In the genomic region with DNA sequence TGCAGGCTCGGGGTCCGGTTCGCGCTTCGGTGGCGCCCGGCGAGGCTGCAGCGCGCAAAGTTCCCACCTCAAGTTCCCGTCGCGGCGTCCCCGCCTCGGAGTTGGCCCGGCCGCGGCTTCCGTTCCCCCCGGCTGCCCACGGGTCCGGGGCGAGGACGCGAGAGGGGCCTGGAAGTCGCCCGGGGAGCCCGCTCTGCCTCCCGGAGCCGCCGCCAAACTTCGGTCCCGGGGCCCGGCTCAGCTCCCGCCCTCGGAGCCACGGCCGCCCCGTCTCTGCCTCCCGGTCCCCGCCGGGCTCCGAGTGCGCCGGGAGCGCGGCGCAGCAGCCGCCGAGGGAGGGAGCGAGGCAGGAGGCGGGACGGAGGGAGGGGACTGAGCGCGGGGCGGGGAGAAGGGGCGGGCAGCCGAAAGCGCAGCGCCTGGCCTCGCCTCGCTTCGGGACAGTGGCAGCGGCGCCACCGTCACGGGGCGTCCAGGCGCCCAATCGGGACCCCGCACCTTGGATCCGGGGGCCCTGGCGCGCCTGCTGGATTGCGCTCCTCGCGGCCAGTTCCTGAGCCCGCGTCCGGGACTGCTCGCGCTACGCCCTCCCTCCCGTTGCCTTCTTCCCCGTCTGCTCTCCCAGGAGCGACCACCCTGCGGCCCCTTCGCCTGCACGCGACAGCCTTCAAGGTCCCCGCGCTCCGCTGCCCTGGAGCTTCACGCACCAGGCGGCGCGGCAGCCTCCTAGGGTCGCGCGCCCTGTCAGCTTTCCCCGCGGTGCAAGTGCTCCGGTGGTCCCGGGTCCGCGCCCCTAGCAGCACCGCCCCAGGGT, we compare ENCODE assay signal across 1 cellular context.
TF ChIP-seq lines count a peak whose summit lies in the region.

Gene KCNG1 (minus strand): TSS at position 305 of the 814 bp plus-strand sequence. CDS start 12,769 bp downstream, outside the sequence.

TF ChIP-seq in HCT116, 20 proteins besides CTCF, POLR2A, EP300 and RAD21 (continued from another document):
- no peak for TF ChIP-seq FOSL1 (IDR thresholded peaks at IDR 0.05; ENCODE audit: low read depth)
- no peak for TF ChIP-seq REST (IDR thresholded peaks at IDR 0.05; ENCODE audit: low read depth)
- TF ChIP-seq ATF3 (IDR thresholded peaks at IDR 0.05), result no peak
